ENCODE assay signal across 21 cellular contexts in the genomic region with DNA sequence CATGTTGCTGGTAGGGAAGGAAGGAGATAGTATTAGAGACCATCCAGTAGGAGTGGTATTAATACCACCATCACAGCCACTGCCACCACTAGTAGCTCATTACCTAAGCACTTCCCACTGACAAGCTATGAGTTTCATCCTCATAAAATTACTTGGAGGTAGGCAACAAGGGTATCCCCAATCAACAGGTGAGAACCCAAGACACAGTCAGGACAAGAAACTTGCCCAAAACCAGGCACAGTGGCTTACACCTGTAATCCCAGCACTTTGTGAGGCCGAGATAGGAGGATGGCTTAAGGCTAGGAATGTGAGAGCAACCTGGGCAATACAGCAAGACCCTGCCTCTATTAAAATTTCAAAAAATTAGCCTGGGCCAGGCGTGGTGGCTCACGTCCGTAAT.
"Had no signal": no experiment of that assay in that cellular context is flagged by ENCODE, and none has a peak within 500 bp of the region (broad histone marks: within the 10 kb centered on the region; RNA-seq: fewer than 3 reads in every experiment).

No MANE protein-coding gene starts in this region.

- H3K27ac ChIP-seq: colonic mucosa, hepatocyte, neutrophil, parathyroid adenoma, sigmoid colon, testis, tibial artery had no signal

- H3K9me3 Mint-ChIP-seq: memory B cell; natural killer cell; stimulated activated effector memory CD8-positive, alpha-beta T cell treated with anti-CD3 and anti-CD28 coated beads, Interleukin-12 subunit alpha, Interleukin-12 subunit beta, amount 100 ng/mL, for 72 hours; type B pancreatic cell had no signal

- H3K27ac Mint-ChIP-seq: memory B cell; natural killer cell; progenitor cell of endocrine pancreas; stimulated activated effector memory CD8-positive, alpha-beta T cell treated with anti-CD3 and anti-CD28 coated beads, Interleukin-12 subunit alpha, Interleukin-12 subunit beta, amount 100 ng/mL, for 72 hours; type B pancreatic cell had no signal

- H3K27me3 ChIP-seq: colonic mucosa, hepatocyte, sigmoid colon, testis, tibial artery had no signal

- H3K36me3 ChIP-seq: colonic mucosa, neutrophil had no signal

- H3K9ac ChIP-seq: parathyroid adenoma had no signal

- H3K36me3 Mint-ChIP-seq: memory B cell; natural killer cell; stimulated activated effector memory CD8-positive, alpha-beta T cell treated with anti-CD3 and anti-CD28 coated beads, Interleukin-12 subunit alpha, Interleukin-12 subunit beta, amount 100 ng/mL, for 72 hours had no signal

- H3K4me3 Mint-ChIP-seq: memory B cell; natural killer cell; stimulated activated effector memory CD8-positive, alpha-beta T cell treated with anti-CD3 and anti-CD28 coated beads, Interleukin-12 subunit alpha, Interleukin-12 subunit beta, amount 100 ng/mL, for 72 hours; type B pancreatic cell had no signal

- H3K4me3 ChIP-seq: colonic mucosa, hepatocyte, lung, sigmoid colon, testis, tibial artery had no signal

- H3K27me3 Mint-ChIP-seq: progenitor cell of endocrine pancreas, type B pancreatic cell had no signal

- ATAC-seq: left colon; natural killer cell; stimulated activated effector memory CD8-positive, alpha-beta T cell treated with anti-CD3 and anti-CD28 coated beads, Interleukin-12 subunit alpha, Interleukin-12 subunit beta, amount 100 ng/mL, for 72 hours had no signal

- H3K9me3 ChIP-seq: colonic mucosa, neutrophil, sigmoid colon, testis, tibial artery had no signal

- H3K4me2 ChIP-seq: hepatocyte had no signal

- DNase-seq: central memory CD4-positive, alpha-beta T cell; colonic mucosa; dermis blood vessel endothelial cell; effector memory CD4-positive, alpha-beta T cell; left colon; natural killer cell; sigmoid colon; stimulated activated CD4-positive, alpha-beta T cell treated with anti-CD3 and anti-CD28 coated beads, Interleukin-2, amount 100 ng/mL, for 24 hours; stimulated activated CD4-positive, alpha-beta T cell treated with anti-CD3 and anti-CD28 coated beads, Interleukin-4, amount 100 ng/mL, for 24 hours; stimulated activated naive CD4-positive, alpha-beta T cell treated with Interleukin-2 at 50 U/mL for 16 hours; substantia nigra; testis; tibial artery had no signal
